ENCODE assay signal across 1 cellular context in the genomic region with DNA sequence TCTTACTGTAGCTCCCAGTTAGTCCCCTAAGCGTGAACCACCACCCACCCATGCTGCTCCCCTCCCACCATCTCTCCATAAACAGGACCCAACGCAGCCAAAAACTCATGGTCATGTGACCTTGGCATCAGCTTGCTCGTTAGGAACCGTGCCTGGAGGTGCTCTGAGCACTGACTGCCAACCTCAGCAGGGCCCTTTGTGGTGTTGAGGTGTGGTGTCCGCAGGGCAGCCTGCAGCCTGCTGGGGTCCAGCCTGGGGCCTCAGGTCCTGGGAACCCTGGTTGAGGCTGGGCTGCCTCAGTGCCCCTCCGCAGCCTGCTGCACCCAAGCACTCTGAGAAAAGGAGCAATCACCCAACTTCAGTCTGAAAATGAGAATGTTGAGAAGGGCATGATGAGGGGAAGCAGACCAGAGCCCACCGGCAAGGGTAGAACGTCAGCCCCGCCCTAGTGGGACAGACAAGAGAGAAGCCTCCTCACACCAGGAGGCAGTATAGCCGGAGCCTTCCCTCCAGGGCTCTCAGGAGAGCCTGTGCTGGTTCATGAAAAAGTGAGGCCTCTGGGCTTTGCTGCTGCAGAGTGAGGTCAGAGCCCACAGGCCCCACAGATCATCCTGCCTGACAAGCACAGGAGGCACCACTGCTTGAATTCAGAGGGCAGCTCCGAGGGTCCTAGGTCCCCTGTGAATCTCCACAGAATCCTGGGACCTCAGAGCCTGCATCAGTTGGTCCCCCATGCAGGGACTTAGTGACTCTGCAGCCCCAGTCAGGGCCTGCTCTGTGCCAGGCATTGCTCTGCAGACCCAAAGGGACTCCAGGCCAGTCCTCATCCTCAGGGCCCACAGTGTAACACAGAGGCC.
TF ChIP-seq lines count a peak whose summit lies in the region.

No MANE protein-coding gene starts in this region.

TF ChIP-seq in SK-N-SH treated with all-trans-retinoic acid at 6 μM for 48 hours, 23 proteins besides CTCF, POLR2A, EP300 and RAD21 (continued from another document):
- TF ChIP-seq ARNTL (CRISPR knock-in tag; IDR thresholded peaks at IDR 0.05; ENCODE audit: borderline replicate concordance, low read depth), result no peak
